Comparison of ENCODE assay signal across 20 cellular contexts in the genomic region with DNA sequence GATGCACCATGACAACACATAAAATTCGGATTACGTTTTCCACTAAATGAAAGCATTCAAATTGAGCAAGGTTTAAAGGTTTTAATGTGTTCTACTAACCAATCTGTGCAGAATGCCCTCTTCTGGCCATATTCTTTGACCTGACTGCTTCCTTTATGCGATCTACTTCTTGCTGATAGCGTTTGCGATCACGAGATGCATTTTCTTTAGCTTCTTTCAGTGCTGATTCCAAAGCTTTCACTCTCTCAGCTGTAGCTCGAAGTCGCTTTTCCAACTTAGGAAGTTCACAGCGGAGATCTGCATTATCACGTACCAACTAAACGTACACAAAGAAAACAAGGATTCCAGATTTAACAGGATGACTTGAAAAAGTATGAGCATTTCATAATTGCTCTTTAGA. TPM values are rescaled to one million over a fixed set of nuclear protein-coding genes. Genes with fewer than 3 reads are reported as not detected.
DNase-seq lines count a peak whose midpoint lies in the region; ATAC-seq and TF ChIP-seq lines count a peak whose summit lies in the region.
"Had no signal": no experiment of that assay in that cellular context is flagged by ENCODE, and none has a peak within 500 bp of the region (broad histone marks: within the 10 kb centered on the region; RNA-seq: fewer than 3 reads in every experiment).

No MANE protein-coding gene starts in this region.

- no peaks in the 10 kb centered on the region for H3K9me3 Mint-ChIP-seq in activated CD4-positive, alpha-beta T cell treated with anti-CD3 and anti-CD28 coated beads for 36 hours (ENCODE audit: low read depth)
- H3K9me3 Mint-ChIP-seq in GM23338, result no peaks in the 10 kb centered on the region
- H3K9me3 Mint-ChIP-seq: CD4-positive, alpha-beta memory T cell; IgD-negative memory B cell had no signal

- H3K4me1 ChIP-seq in GM23338 (ENCODE audit: insufficient read depth), result no peaks in the 10 kb centered on the region
- H3K4me1 ChIP-seq: BE2C, Caco-2, SJCRH30 had no signal

- no peak overlapping the region for H3K27ac ChIP-seq in C4-2B
- H3K27ac ChIP-seq in neural cell (ENCODE audit: low read length), result no peak overlapping the region
- no peak overlapping the region for H3K27ac ChIP-seq in GM23338 (ENCODE audit: low read depth)
- H3K27ac ChIP-seq: SJCRH30 had no signal

- no peak overlapping the region for H3K9ac ChIP-seq in neural cell (ENCODE audit: low read length)

- in situ Hi-C loops in SK-MEL-5 (cut with HindIII; ENCODE audit: low pct_unique_long_range_greater_than_20kb, low sequenced_read_pairs), result no loop called here

- TF ChIP-seq EP300 in neural cell (conservative IDR thresholded peaks at IDR 0.05; ENCODE audit: poor library complexity, severe bottlenecking), result no peak

- H4K20me1 ChIP-seq in neural cell (ENCODE audit: insufficient read depth) (no peaks in the 10 kb centered on the region), GM23338 (replicated peaks; ENCODE audit: insufficient read depth) (0 out of 2 replicates have a peak, but pooled peaks cover 4% of the 10 kb centered on the region)

- no peak overlapping the region for H2AFZ ChIP-seq in neural cell (ENCODE audit: low read depth, low read length)
- no peak overlapping the region for H2AFZ ChIP-seq in GM23338

- no peaks in the 10 kb centered on the region for H3K27me3 Mint-ChIP-seq in activated CD4-positive, alpha-beta T cell treated with anti-CD3 and anti-CD28 coated beads for 36 hours
- H3K27me3 Mint-ChIP-seq in GM23338 (ENCODE audit: insufficient read depth, low read depth, poor library complexity), result peaks cover 6% of the 10 kb centered on the region
- H3K27me3 Mint-ChIP-seq: CD4-positive, alpha-beta memory T cell; IgD-negative memory B cell had no signal

- intact Hi-C loops in activated CD4-positive, alpha-beta T cell treated with anti-CD3 and anti-CD28 coated beads for 36 hours (cut with DNase I, micrococcal nuclease), result no loop called here

- H3K4me3 ChIP-seq in neural cell (ENCODE audit: low read length) (no peak overlapping the region), GM23338 (no peak overlapping the region)
- H3K4me3 ChIP-seq: SJCRH30 had no signal

- TF ChIP-seq RAD21 in neural cell (conservative IDR thresholded peaks at IDR 0.05), result no peak

- no peaks in the 10 kb centered on the region for H3K4me1 Mint-ChIP-seq in activated CD4-positive, alpha-beta T cell treated with anti-CD3 and anti-CD28 coated beads for 36 hours
- no peaks in the 10 kb centered on the region for H3K4me1 Mint-ChIP-seq in GM23338

- no peaks in the 10 kb centered on the region for H3K9me2 ChIP-seq in neural cell (ENCODE audit: insufficient read depth, low read length)
- H3K9me2 ChIP-seq in GM23338 (ENCODE audit: insufficient read depth), result no peaks in the 10 kb centered on the region

- peak overlapping the region; percentile 53 for H3K27ac Mint-ChIP-seq in activated CD4-positive, alpha-beta T cell treated with anti-CD3 and anti-CD28 coated beads for 36 hours
- H3K27ac Mint-ChIP-seq in GM23338, result no peak overlapping the region

- H3K4me3 Mint-ChIP-seq in activated CD4-positive, alpha-beta T cell treated with anti-CD3 and anti-CD28 coated beads for 36 hours, result no peak overlapping the region
- no peak overlapping the region for H3K4me3 Mint-ChIP-seq in GM23338
- H3K4me3 Mint-ChIP-seq: CD4-positive, alpha-beta memory T cell; IgD-negative memory B cell had no signal

- DNase-seq in activated CD4-positive, alpha-beta T cell treated with anti-CD3 and anti-CD28 coated beads for 36 hours, result no peak
- no peak for DNase-seq in activated CD4-positive, alpha-beta T cell treated with anti-CD3 and anti-CD28 coated beads for 1 hour
- DNase-seq in SK-MEL-5 (ENCODE audit: low read depth, low spot score) (peak; percentile 89), NCI-H1436 (lab: John Stamatoyannopoulos, UW) (no peak), GM23338 (ENCODE audit: low spot score) (no peak), pons (ENCODE audit: low spot score) (no peak)
- DNase-seq: BE2C; Caco-2; CD4-positive, alpha-beta memory T cell; DMS153; GOT3; MV-4-11; NCI-H1694 treated with DMSO at 0.1 percent for 48 hours; NCI-H2081 treated with DMSO at 0.1 percent for 48 hours; NCI-H446; NCI-H526; SJCRH30 had no signal

- H3K27me3 ChIP-seq in neural cell (ENCODE audit: insufficient read depth, low read depth, low read length), result no peaks in the 10 kb centered on the region
- H3K27me3 ChIP-seq in GM23338 (ENCODE audit: insufficient read depth), result no peaks in the 10 kb centered on the region
- H3K27me3 ChIP-seq: BE2C, SJCRH30 had no signal

- POLR2A ChIA-PET in activated CD4-positive, alpha-beta T cell treated with anti-CD3 and anti-CD28 coated beads for 36 hours (lab: Charles Lee), result no interaction called here

- H3K4me2 ChIP-seq in neural cell (ENCODE audit: low read length) (no peak overlapping the region), GM23338 (no peak overlapping the region)

- H3K36me3 ChIP-seq in neural cell (ENCODE audit: insufficient read depth, low read length) (peaks cover 20% of the 10 kb centered on the region), GM23338 (ENCODE audit: insufficient read depth) (peaks cover 88% of the 10 kb centered on the region)

- TF ChIP-seq CTCF in C4-2B (conservative IDR thresholded peaks at IDR 0.05) (peak; percentile 14; the same call in 1 of the 2 replicates), neural cell (IDR thresholded peaks at IDR 0.05; ENCODE audit: poor library complexity, severe bottlenecking) (peak; percentile 12), GM23338 (conservative IDR thresholded peaks at IDR 0.05; ENCODE audit: low read depth in 2 of 2) (0 out of 4 replicates have a peak, but pooled peaks of 1 of the 2 experiments have one; percentile 2)

- H3F3A ChIP-seq in neural cell (ENCODE audit: insufficient read depth, low read length, poor library complexity, severe bottlenecking) (no peaks in the 10 kb centered on the region), GM23338 (replicated peaks; ENCODE audit: low read depth) (no peaks in the 10 kb centered on the region; the same call in 1 of the 2 replicates)

- H3K79me2 ChIP-seq in neural cell (replicated peaks; ENCODE audit: insufficient read depth, low read length) (no peaks in the 10 kb centered on the region), GM23338 (replicated peaks; ENCODE audit: insufficient read depth) (peaks cover 9% of the 10 kb centered on the region)

- no peaks in the 10 kb centered on the region for H3K9me3 ChIP-seq in neural cell (ENCODE audit: low read length)
- H3K9me3 ChIP-seq: BE2C, Caco-2, SJCRH30 had no signal

- ATAC-seq in activated CD4-positive, alpha-beta T cell treated with anti-CD3 and anti-CD28 coated beads for 36 hours, result no peak
- no peak for ATAC-seq in GM23338

- peaks cover 42% of the 10 kb centered on the region for H3K36me3 Mint-ChIP-seq in activated CD4-positive, alpha-beta T cell treated with anti-CD3 and anti-CD28 coated beads for 36 hours (ENCODE audit: low read depth)
- peaks cover 92% of the 10 kb centered on the region for H3K36me3 Mint-ChIP-seq in GM23338 (ENCODE audit: low read depth)

- CTCF ChIA-PET in activated CD4-positive, alpha-beta T cell treated with anti-CD3 and anti-CD28 coated beads for 36 hours (lab: Charles Lee), result no interaction called here

TF ChIP-seq in neural cell, 6 proteins besides CTCF, POLR2A, EP300 and RAD21 (continues in another document):
- TF ChIP-seq TAF1 (IDR thresholded peaks at IDR 0.05; ENCODE audit: low read depth) (no peak), SMC3 (conservative IDR thresholded peaks at IDR 0.05; ENCODE audit: poor library complexity) (no peak), EZH2 (IDR thresholded peaks at IDR 0.05; ENCODE audit: borderline replicate concordance, insufficient read depth, low read length, poor library complexity, severe bottlenecking) (no peak), POLR2AphosphoS5 (IDR thresholded peaks at IDR 0.05) (no peak)

RNA-seq across cellular contexts. Expression of gene KIF5B, which starts 39.2 kb away (rescaled TPM):
- total RNA-seq in activated CD4-positive, alpha-beta T cell treated with anti-CD3 and anti-CD28 coated beads for 36 hours, result 10 to 100 TPM; 57.4 to 59.9 TPM
- 72.5 and 83.2 TPM in 2 replicates for total RNA-seq in SK-MEL-5 (2014; rRNA removed; shearing (Covaris generic))
- polyA plus RNA-seq in SK-MEL-5 (2015; cell fraction: cytosol; rRNA removed), result 47.5 and 62.2 TPM in 2 replicates
- polyA plus RNA-seq in SK-MEL-5 (2015; cell fraction: nucleus; rRNA removed), result 26.0 and 29.0 TPM in 2 replicates
- polyA plus RNA-seq in neural cell, result 78.5 and 96.3 TPM in 2 replicates
- polyA minus RNA-seq in neural cell, result 190 and 217 TPM in 2 replicates
- 81.8 and 86.4 TPM in 2 replicates for total RNA-seq in GM23338 (2014; rRNA removed; shearing (Covaris generic))
- polyA plus RNA-seq in GM23338 (2016; fragmentation: Nextera tagmentation; extraction: Ambion mirVana), result 49.5 and 63.5 TPM in 2 replicates
